Comparison of ENCODE assay signal across 18 cellular contexts in genomic region chrX:18129694-18130093, GRCh38.
DNase-seq lines count a peak whose midpoint lies in the region; ATAC-seq, FAIRE-seq and TF ChIP-seq lines count a peak whose summit lies in the region.
"Had no signal": no experiment of that assay in that cellular context is flagged by ENCODE, and none has a peak within 500 bp of the region (broad histone marks: within the 10 kb centered on the region; RNA-seq: fewer than 3 reads in every experiment).

No MANE protein-coding gene starts in this region.

- in situ Hi-C loops in GM12878 (cut with MboI) = no loop called here

- POLR2A ChIA-PET in A549 (lab: Yijun Ruan, JAX) (no interaction called here), HEK293 (lab: Yijun Ruan, JAX) (no interaction called here), GM12878 (lab: Charles Lee) (no interaction called here)

- H4K20me1 ChIP-seq in GM12878 (ENCODE audit: control insufficient read depth, insufficient read depth) = no peaks in the 10 kb centered on the region

- no peak overlapping the region for H3K27ac ChIP-seq in A549
- H3K27ac ChIP-seq in HEK293 (ENCODE audit: extremely low read depth, low read depth, low read length) = no peak overlapping the region
- H3K27ac ChIP-seq in GM12878 (ENCODE audit: control insufficient read depth, insufficient read depth) = no peak overlapping the region
- no peak overlapping the region for H3K27ac ChIP-seq in spleen

- no peak for TF ChIP-seq POLR2A in A549 (IDR thresholded peaks at IDR 0.05; ENCODE audit: low read length)
- TF ChIP-seq POLR2A in GM12878 (IDR thresholded peaks at IDR 0.05; ENCODE audit: low read depth, low read length) = no peak
- TF ChIP-seq POLR2A in spleen (IDR thresholded peaks at IDR 0.05) = no peak

- no peak overlapping the region for H3K9ac ChIP-seq in GM12878 (ENCODE audit: control insufficient read depth, insufficient read depth, low read length)

- TF ChIP-seq CTCF in A549 (IDR thresholded peaks at IDR 0.05) (no peak), HEK293 (tag by site-specific recombination; IDR thresholded peaks at IDR 0.05) (no peak), GM12878 (IDR thresholded peaks at IDR 0.05 in 2 of 3, conservative IDR thresholded peaks at IDR 0.05 in 1 of 3; ENCODE audit: control insufficient read depth in 2 of 3, extremely low read depth in 1 of 3, insufficient read depth in 1 of 3, low read depth in 3 of 3, low read length in 3 of 3) (no peak), spleen (IDR thresholded peaks at IDR 0.05 in 8 of 11, conservative IDR thresholded peaks at IDR 0.05 in 3 of 11) (no peak)

- H3K36me3 ChIP-seq in HEK293 (ENCODE audit: control insufficient read depth in 2 of 2, insufficient read depth in 1 of 2, low read length in 2 of 2) (no peaks in the 10 kb centered on the region), GM12878 (ENCODE audit: control insufficient read depth in 2 of 2, insufficient read depth in 2 of 2, low read length in 1 of 2) (no peaks in the 10 kb centered on the region), spleen (no peaks in the 10 kb centered on the region)

- CTCF ChIA-PET in A549 (lab: Yijun Ruan, JAX) = no interaction called here
- CTCF ChIA-PET in HEK293 (lab: Yijun Ruan, JAX) = interaction anchor here (0.6 kb wide), 1 partner anchor 11 kb away, joined by 3 read pairs; no protein-coding TSS in a partner anchor
- CTCF ChIA-PET in GM12878 (lab: Yijun Ruan, JAX) = no interaction called here

- RAD21 ChIA-PET in GM12878 (lab: Charles Lee; ENCODE audit: unreplicated experiment) = no interaction called here

- SMC1A ChIA-PET in GM12878 (lab: Charles Lee; ENCODE audit: uncharacterized antibody, unreplicated experiment) = no interaction called here

- no TSS peak for BruUV-seq in GM12878 (replicated peaks; lab: Mats Ljungman, UMichigan)

- TF ChIP-seq EP300 in A549 (IDR thresholded peaks at IDR 0.05) (no peak), GM12878 (IDR thresholded peaks at IDR 0.05; ENCODE audit: borderline replicate concordance in 1 of 2, control insufficient read depth in 1 of 2, low read depth in 2 of 2, low read length in 2 of 2) (no peak)

- no peak overlapping the region for H3K4me3 ChIP-seq in A549
- no peak overlapping the region for H3K4me3 ChIP-seq in HEK293 (ENCODE audit: low read depth, low read length)
- no peak overlapping the region for H3K4me3 ChIP-seq in GM12878
- no peak overlapping the region for H3K4me3 ChIP-seq in spleen

- WGBS in A549 (ENCODE audit: missing lambda C conversion rate) = 13% methylated on average over 7 of the region's 8 CpGs
- WGBS in GM12878 (ENCODE audit: insufficient coverage, insufficient replicate concordance, low lambda C conversion rate, missing lambda C conversion rate) = 16% methylated on average over 8 of the region's 8 CpGs
- 73 to 86% (median 78%) methylated on average over 7 to 8 of the region's 8 CpGs for WGBS in spleen, 5 donors

- H3K4me1 ChIP-seq in A549 (no peaks in the 10 kb centered on the region), HEK293 (ENCODE audit: control insufficient read depth, insufficient read depth, low read length) (no peaks in the 10 kb centered on the region), GM12878 (ENCODE audit: control insufficient read depth, insufficient read depth, low read length) (no peaks in the 10 kb centered on the region), spleen (no peaks in the 10 kb centered on the region)

- H3K9me3 ChIP-seq in A549 (no peaks in the 10 kb centered on the region), HEK293 (ENCODE audit: control insufficient read depth, insufficient read depth, low read depth, low read length) (no peaks in the 10 kb centered on the region), GM12878 (replicated peaks; ENCODE audit: control insufficient read depth, insufficient read depth, low read length) (no peaks in the 10 kb centered on the region), spleen (no peaks in the 10 kb centered on the region)

- no peak overlapping the region for H3K4me2 ChIP-seq in A549
- H3K4me2 ChIP-seq in GM12878 (ENCODE audit: control insufficient read depth, insufficient read depth) = no peak overlapping the region

- no peak for ATAC-seq in A549
- ATAC-seq in GM12878 = peak; percentile 78
- ATAC-seq: CD8-positive, alpha-beta T cell had no signal

- DNase-seq in A549 (ENCODE audit: low read depth in 1 of 2, low spot score in 1 of 2) (no peak), Daoy (ENCODE audit: low read depth) (peak; percentile 20), GM12878 (ENCODE audit: low read depth, low spot score) (peak; percentile 2), ureter (ENCODE audit: low spot score) (no peak), midbrain (lab: John Stamatoyannopoulos, UW) (no peak), spleen (no peak)
- DNase-seq: CD8-positive, alpha-beta T cell; COR-L47; DMS153; DMS79 treated with DMSO at 0.1 percent for 48 hours; GDM1; GOT3; H9; KG1 had no signal

- TF ChIP-seq RAD21 in A549 (conservative IDR thresholded peaks at IDR 0.05 in 1 of 2, IDR thresholded peaks at IDR 0.05 in 1 of 2) = no peak
- no peak for TF ChIP-seq RAD21 in GM12878 (IDR thresholded peaks at IDR 0.05; ENCODE audit: insufficient read depth, low read depth, low read length)

- no peaks in the 10 kb centered on the region for H3K79me2 ChIP-seq in GM12878 (ENCODE audit: control insufficient read depth, insufficient read depth, low read length)

- no peaks in the 10 kb centered on the region for H3K27me3 ChIP-seq in GM12878 (replicated peaks in 1 of 2; ENCODE audit: control insufficient read depth in 2 of 2, insufficient read depth in 2 of 2, low read length in 1 of 2)
- no peaks in the 10 kb centered on the region for H3K27me3 ChIP-seq in spleen (replicated peaks in 1 of 7)

- intact Hi-C loops in GM12878 (cut with micrococcal nuclease; ENCODE audit: unreplicated experiment) (no loop called here), spleen (cut with DNase I; ENCODE audit: low total_unique reads) (no loop called here)

- no peak overlapping the region for H2AFZ ChIP-seq in GM12878 (ENCODE audit: control insufficient read depth, low read depth, low read length)

- FAIRE-seq in A549 (lab: Jason Lieb, UNC) = peak; percentile 79
- no peak for FAIRE-seq in GM12878 (lab: Jason Lieb, UNC)
- FAIRE-seq: A204.1, D721Med, GM12891 had no signal

TF ChIP-seq in A549, 52 proteins besides CTCF, POLR2A, EP300 and RAD21 (continues in another document):
- TF ChIP-seq KDM1A (IDR thresholded peaks at IDR 0.05; ENCODE audit: low read depth) = no peak
- no peak for TF ChIP-seq ATOH8 (CRISPR knock-in tag; IDR thresholded peaks at IDR 0.05; ENCODE audit: low read depth)
- TF ChIP-seq RCOR1 (IDR thresholded peaks at IDR 0.05; ENCODE audit: low read depth, low read length) = no peak
- TF ChIP-seq FOSB (CRISPR knock-in tag; IDR thresholded peaks at IDR 0.05) = no peak
- TF ChIP-seq CEBPB (IDR thresholded peaks at IDR 0.05) = no peak
- no peak for TF ChIP-seq TFCP2L1 (CRISPR knock-in tag; IDR thresholded peaks at IDR 0.05)
- no peak for TF ChIP-seq ZSCAN20 (CRISPR knock-in tag; IDR thresholded peaks at IDR 0.05)
- no peak for TF ChIP-seq SMC3 (IDR thresholded peaks at IDR 0.05)
- TF ChIP-seq FOSL2 (IDR thresholded peaks at IDR 0.05) = no peak
- no peak for TF ChIP-seq FOSL2 (CRISPR knock-in tag; IDR thresholded peaks at IDR 0.05)
- no peak for TF ChIP-seq RFX5 (IDR thresholded peaks at IDR 0.05)

TF ChIP-seq in HEK293, 187 proteins besides CTCF, POLR2A, EP300 and RAD21:
- no peak for TF ChIP-seq ZNF132 (tag by site-specific recombination; IDR thresholded peaks at IDR 0.05; ENCODE audit: borderline replicate concordance)
- TF ChIP-seq GLIS1 (tag by site-specific recombination; IDR thresholded peaks at IDR 0.05) = peak; percentile 47; the same call in 1 of the 2 replicates
- no peak for TF ChIP-seq ZBTB49 (tag by site-specific recombination; IDR thresholded peaks at IDR 0.05; ENCODE audit: low read depth)

TF ChIP-seq in GM12878, 131 proteins besides CTCF, POLR2A, EP300 and RAD21:
- TF ChIP-seq PKNOX1 (IDR thresholded peaks at IDR 0.05) (peak; percentile 79), PBX3 (IDR thresholded peaks at IDR 0.05; ENCODE audit: insufficient replicate concordance, low read depth, low read length) (peak; percentile 30), BACH1 (IDR thresholded peaks at IDR 0.05; ENCODE audit: borderline replicate concordance) (no peak)
TF ChIP-seq in GM12878: peak in this region for 2.

Comparison
In these comparisons a context has a peak if more than half of its experiments do, and no peak if none do; other contexts are left out.
1. DNase-seq: peak in Daoy (single experiment) and GM12878 (single experiment); none in A549 (0 of 2), ureter (single experiment), midbrain (single experiment) and spleen (single experiment).